ENCODE assay signal across 28 cellular contexts in the genomic region with DNA sequence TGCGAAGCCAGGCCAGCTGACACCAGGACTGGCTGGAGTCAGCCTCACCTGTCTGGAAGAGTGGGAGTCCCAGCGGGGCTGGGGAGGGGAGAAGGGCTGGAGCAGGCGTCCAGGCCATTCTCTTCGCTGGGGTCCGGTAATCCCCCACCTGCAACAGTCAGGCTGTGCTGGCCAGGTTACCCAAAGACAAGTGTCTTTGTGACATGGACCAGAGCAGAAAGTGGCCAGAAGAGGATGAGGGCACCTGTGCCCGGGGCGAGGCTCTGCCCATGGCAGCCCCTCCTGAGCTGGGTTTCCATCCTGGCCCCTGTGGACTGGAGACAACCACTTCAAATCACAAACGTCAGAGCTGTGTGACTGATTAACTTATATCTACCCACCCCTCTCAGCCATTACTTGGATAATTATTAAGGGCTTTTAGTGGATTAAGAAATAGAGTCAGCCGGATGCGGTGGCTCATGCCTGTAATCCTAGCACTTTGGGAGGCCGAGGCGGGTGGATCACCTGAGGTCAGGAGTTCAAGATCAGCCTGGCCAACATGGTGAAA. TPM values are rescaled to one million over a fixed set of nuclear protein-coding genes. Genes with fewer than 3 reads are reported as not detected.
DNase-seq lines count a peak whose midpoint lies in the region; ATAC-seq, FAIRE-seq and TF ChIP-seq lines count a peak whose summit lies in the region.
"Had no signal": no experiment of that assay in that cellular context is flagged by ENCODE, and none has a peak within 500 bp of the region (broad histone marks: within the 10 kb centered on the region; RNA-seq: fewer than 3 reads in every experiment).

No MANE protein-coding gene starts in this region.

- DNase-seq in HepG2 (ENCODE audit: low spot score) = no peak
- DNase-seq in right lobe of liver = no peak
- no peak for DNase-seq in activated B cell treated with CpG ODN at 0.5 μM for 24 hours
- no peak for DNase-seq in upper lobe of right lung
- DNase-seq in superior temporal gyrus (ENCODE audit: extremely low spot score) = no peak
- DNase-seq in NCI-H345 treated with DMSO at 0.1 percent for 48 hours (lab: John Stamatoyannopoulos, UW; ENCODE audit: unreplicated experiment) = no peak
- DNase-seq: activated CD4-positive, alpha-beta T cell treated with anti-CD3 and anti-CD28 coated beads, Interleukin-2, amount 50 U/mL, for 48 hours; activated gamma-delta T cell; activated naive CD8-positive, alpha-beta T cell treated with anti-CD3 and anti-CD28 coated beads, Interleukin-2, amount 50 U/mL, for 24 hours; BE2C; body of pancreas; effector CD4-positive, alpha-beta T cell; HFFc6; left ventricle myocardium superior; MG63; NCI-H446; OCI-M1; SIG-M5; stimulated activated CD8-positive, alpha-beta memory T cell treated with anti-CD3 and anti-CD28 coated beads, Interleukin-4, amount 100 ng/mL, for 48 hours; SW 1271; T1000; trophoblast cell had no signal

- no peak for TF ChIP-seq RAD21 in HepG2 (CRISPR knock-in tag; IDR thresholded peaks at IDR 0.05)

- POLR2A ChIA-PET in HepG2 (lab: Yijun Ruan, JAX) = no interaction called here
- POLR2A ChIA-PET in activated B cell treated with CpG ODN at 0.5 μM for 24 hours (lab: Charles Lee) = no interaction called here

- H3K4me3 ChIP-seq in HepG2 (replicated peaks in 1 of 3; ENCODE audit: insufficient read depth in 1 of 3, low read depth in 2 of 3, low read length in 3 of 3) = no peak overlapping the region
- no peak overlapping the region for H3K4me3 ChIP-seq in right lobe of liver
- no peak overlapping the region for H3K4me3 ChIP-seq in upper lobe of right lung
- H3K4me3 ChIP-seq: body of pancreas, MG63 had no signal

- H3K4me1 Mint-ChIP-seq in activated B cell treated with CpG ODN at 0.5 μM for 24 hours (peaks cover 10% of the 10 kb centered on the region), nephron (peaks cover 11% of the 10 kb centered on the region)

- CTCF ChIA-PET in HepG2 (lab: Yijun Ruan, JAX; ENCODE audit: low intra/inter-chr PET ratio, low total read pairs) = no interaction called here
- CTCF ChIA-PET in activated B cell treated with CpG ODN at 0.5 μM for 24 hours (lab: Charles Lee) = no interaction called here

- TF ChIP-seq CTCF in HepG2 (CRISPR knock-in tag; IDR thresholded peaks at IDR 0.05) (no peak), right lobe of liver (IDR thresholded peaks at IDR 0.05) (no peak), activated B cell treated with CpG ODN at 0.5 μM for 24 hours (IDR thresholded peaks at IDR 0.05) (no peak), nephron (IDR thresholded peaks at IDR 0.05; ENCODE audit: unreplicated experiment in 3 of 3) (no peak), upper lobe of right lung (IDR thresholded peaks at IDR 0.05) (no peak)

- 29% methylated on average over 9 of the region's 12 CpGs for WGBS in HepG2 (ENCODE audit: low lambda C conversion rate)
- 52% methylated on average over 4 of the region's 12 CpGs for WGBS in right lobe of liver (ENCODE audit: insufficient coverage, low coverage, low lambda C conversion rate, missing lambda C conversion rate)

- no peaks in the 10 kb centered on the region for H4K20me1 ChIP-seq in HepG2 (ENCODE audit: insufficient read depth, low read length)

- H3K36me3 Mint-ChIP-seq in activated B cell treated with CpG ODN at 0.5 μM for 24 hours (ENCODE audit: low read depth) (peaks cover 4% of the 10 kb centered on the region), nephron (ENCODE audit: low read depth) (peaks cover 9% of the 10 kb centered on the region)
- H3K36me3 Mint-ChIP-seq: natural killer cell treated with Interleukin-12 subunit alpha and Interleukin-12 subunit beta and Interleukin-15 and Interleukin-18, amount 100 ng/mL, for 72 hours had no signal

- H3K4me2 ChIP-seq in HepG2 (ENCODE audit: low read depth, low read length) = peak overlapping the region; percentile 20; the same call in 1 of the 2 replicates

- ATAC-seq in HepG2 (peak; percentile 17), right lobe of liver (no peak), activated B cell treated with CpG ODN at 0.5 μM for 24 hours (ENCODE audit: low read depth) (no peak), HG02588 (IDR thresholded peaks at IDR 0.05; ENCODE audit: unreplicated experiment) (no peak), upper lobe of right lung (no peak)
- ATAC-seq: activated naive CD8-positive, alpha-beta T cell treated with anti-CD3 and anti-CD28 coated beads, Interleukin-2, amount 50 U/mL, for 24 hours; body of pancreas; natural killer cell treated with Interleukin-12 subunit alpha and Interleukin-12 subunit beta and Interleukin-15 and Interleukin-18, amount 100 ng/mL, for 72 hours had no signal

- H3K27me3 ChIP-seq in HepG2 (ENCODE audit: control insufficient read depth in 1 of 2, insufficient read depth in 2 of 2, low read length in 2 of 2) (no peaks in the 10 kb centered on the region), right lobe of liver (no peaks in the 10 kb centered on the region), upper lobe of right lung (no peaks in the 10 kb centered on the region)
- H3K27me3 ChIP-seq: BE2C, body of pancreas, MG63 had no signal

- intact Hi-C loops in HepG2 (cut with micrococcal nuclease; ENCODE audit: unreplicated experiment) = no loop called here
- intact Hi-C loops in right lobe of liver (cut with DNase I) = no loop called here
- intact Hi-C loops in activated B cell treated with CpG ODN at 0.5 μM for 24 hours (cut with micrococcal nuclease) = loop anchor here (10.0 kb wide), 1 partner anchor 1351 kb away; the partner anchor contains the start of gene ZNF141
- intact Hi-C loops in upper lobe of right lung (cut with DNase I) = no loop called here

- H3K4me3 Mint-ChIP-seq in activated B cell treated with CpG ODN at 0.5 μM for 24 hours (peak overlapping the region; percentile 24), nephron (peak overlapping the region in 2 of 3 experiments; percentile 38 to 56)
- H3K4me3 Mint-ChIP-seq: activated naive CD8-positive, alpha-beta T cell treated with anti-CD3 and anti-CD28 coated beads, Interleukin-2, amount 50 U/mL, for 24 hours; HFFc6; natural killer cell treated with Interleukin-12 subunit alpha and Interleukin-12 subunit beta and Interleukin-15 and Interleukin-18, amount 100 ng/mL, for 72 hours had no signal

- TF ChIP-seq EP300 in HepG2 (IDR thresholded peaks at IDR 0.05; ENCODE audit: low read depth in 2 of 2, low read length in 2 of 2) (no peak), HepG2 (CRISPR knock-in tag; IDR thresholded peaks at IDR 0.05; ENCODE audit: borderline replicate concordance) (no peak)

- in situ Hi-C loops in HepG2 (cut with HindIII; ENCODE audit: extremely low pct_ligation_motif_present, low pct_unique_long_range_greater_than_20kb) = no loop called here

- H3K36me3 ChIP-seq in HepG2 (replicated peaks in 1 of 2; ENCODE audit: control insufficient read depth in 1 of 2, insufficient read depth in 2 of 2, low read length in 2 of 2) = peaks cover 0 to 5% of the 10 kb centered on the region in 2 experiments; a peak in 3 of 5 replicates
- H3K36me3 ChIP-seq in right lobe of liver = no peaks in the 10 kb centered on the region
- peaks cover 7% of the 10 kb centered on the region for H3K36me3 ChIP-seq in upper lobe of right lung

- no TSS peak for BruUV-seq in HepG2 (replicated peaks; lab: Mats Ljungman, UMichigan)

- TF ChIP-seq POLR2A in HepG2 (IDR thresholded peaks at IDR 0.05; ENCODE audit: insufficient read depth in 1 of 2, low read depth in 2 of 2, low read length in 2 of 2) (no peak), right lobe of liver (IDR thresholded peaks at IDR 0.05) (no peak)

- H3K79me2 ChIP-seq in HepG2 (ENCODE audit: insufficient read depth, low read length) = no peaks in the 10 kb centered on the region

- H3K27me3 Mint-ChIP-seq in activated B cell treated with CpG ODN at 0.5 μM for 24 hours (no peaks in the 10 kb centered on the region), nephron (ENCODE audit: low read depth) (peaks cover 12% of the 10 kb centered on the region)
- H3K27me3 Mint-ChIP-seq: natural killer cell treated with Interleukin-12 subunit alpha and Interleukin-12 subunit beta and Interleukin-15 and Interleukin-18, amount 100 ng/mL, for 72 hours had no signal

- H3K9me3 ChIP-seq in HepG2 (ENCODE audit: low read length) (no peaks in the 10 kb centered on the region), right lobe of liver (no peaks in the 10 kb centered on the region), upper lobe of right lung (no peaks in the 10 kb centered on the region)
- H3K9me3 ChIP-seq: A549, BE2C, body of pancreas, Caco-2, MG63 had no signal

- H2AFZ ChIP-seq in HepG2 (ENCODE audit: low read length) = no peak overlapping the region

- H3K27ac ChIP-seq in HepG2 (ENCODE audit: extremely low read length, insufficient read depth, low read length) (no peak overlapping the region), right lobe of liver (no peak overlapping the region), upper lobe of right lung (no peak overlapping the region)
- H3K27ac ChIP-seq: epithelial cell of prostate had no signal

- peaks cover 34% of the 10 kb centered on the region for H3K4me1 ChIP-seq in HepG2 (ENCODE audit: insufficient read depth, low read length)
- H3K4me1 ChIP-seq in right lobe of liver = peaks cover 0 to 18% (median 0%) of the 10 kb centered on the region in 4 donors
- peaks cover 4% of the 10 kb centered on the region for H3K4me1 ChIP-seq in upper lobe of right lung
- H3K4me1 ChIP-seq: BE2C had no signal

- FAIRE-seq in HepG2 (lab: Jason Lieb, UNC) = no peak
- FAIRE-seq: A549 had no signal

- no peak overlapping the region for H3K27ac Mint-ChIP-seq in activated B cell treated with CpG ODN at 0.5 μM for 24 hours
- peak overlapping the region in 2 of 3 experiments; percentile 56 to 59 for H3K27ac Mint-ChIP-seq in nephron
- H3K27ac Mint-ChIP-seq: activated naive CD8-positive, alpha-beta T cell treated with anti-CD3 and anti-CD28 coated beads, Interleukin-2, amount 50 U/mL, for 24 hours; HFFc6; natural killer cell treated with Interleukin-12 subunit alpha and Interleukin-12 subunit beta and Interleukin-15 and Interleukin-18, amount 100 ng/mL, for 72 hours had no signal

- no peaks in the 10 kb centered on the region for H3K9me3 Mint-ChIP-seq in activated B cell treated with CpG ODN at 0.5 μM for 24 hours
- no peaks in the 10 kb centered on the region for H3K9me3 Mint-ChIP-seq in nephron
- H3K9me3 Mint-ChIP-seq: activated naive CD8-positive, alpha-beta T cell treated with anti-CD3 and anti-CD28 coated beads, Interleukin-2, amount 50 U/mL, for 24 hours; HFFc6; natural killer cell treated with Interleukin-12 subunit alpha and Interleukin-12 subunit beta and Interleukin-15 and Interleukin-18, amount 100 ng/mL, for 72 hours had no signal

- 0 out of 2 replicates have a peak overlapping the region, but pooled peaks have one; percentile 5 for H3K9ac ChIP-seq in HepG2 (ENCODE audit: insufficient read depth, low read depth, low read length)

RNA-seq across cellular contexts. Expression of gene FAM53A, which starts 1.6 kb away (rescaled TPM):
- total RNA-seq in HepG2 (2016; rRNA removed; fragmentation: Illumina TruSeq; extraction: Trizol) (0.62 and 1.1 TPM in 2 replicates), right lobe of liver (1 to 10 TPM in 2 of 6 experiments, under 1 TPM in 4; 0.56 to 3.5 (median 0.74) TPM), activated B cell treated with CpG ODN at 0.5 μM for 24 hours (0.81 and 1.2 TPM in 2 replicates), upper lobe of right lung (2.8 TPM)
- 1.9 TPM in 1 of 2 replicates, not detected in the other for total RNA-seq in HepG2 (2016; cell fraction: cytosol; rRNA removed; fragmentation: Illumina TruSeq; extraction: Trizol; ENCODE audit: low read depth)
- total RNA-seq in HepG2 (2016; cell fraction: insoluble cytoplasmic fraction; rRNA removed; fragmentation: Illumina TruSeq; extraction: Trizol) = 0.22 and 0.56 TPM in 2 replicates
- 0.83 and 1.1 TPM in 2 replicates for total RNA-seq in HepG2 (2016; cell fraction: membrane; rRNA removed; fragmentation: Illumina TruSeq; extraction: Trizol)
- total RNA-seq in HepG2 (2016; cell fraction: nucleus; rRNA removed; fragmentation: Illumina TruSeq; extraction: Trizol) = 0.43 and 0.44 TPM in 2 replicates
- 0.46 and 0.48 TPM in 2 replicates for polyA plus RNA-seq in HepG2 (2011; rRNA removed)
- 0.33 and 0.60 TPM in 2 replicates for polyA plus RNA-seq in HepG2 (2011; cell fraction: cytosol; rRNA removed)
- polyA plus RNA-seq in HepG2 (2011; cell fraction: nucleus; rRNA removed) = 0.69 and 0.85 TPM in 2 replicates
- 0.20 and 0.35 TPM in 2 replicates for polyA plus RNA-seq in HepG2 (2012)
- polyA plus RNA-seq in HepG2 (2016; cell fraction: cytosol; fragmentation: Illumina TruSeq; extraction: Trizol; ENCODE audit: low read depth) = 0.21 and 0.32 TPM in 2 replicates
- polyA plus RNA-seq in HepG2 (2016; cell fraction: insoluble cytoplasmic fraction; fragmentation: Illumina TruSeq; extraction: Trizol; ENCODE audit: low read depth) = 0.46 and 0.47 TPM in 2 replicates
- 0.26 and 0.55 TPM in 2 replicates for polyA plus RNA-seq in HepG2 (2016; cell fraction: membrane; fragmentation: Illumina TruSeq; extraction: Trizol; ENCODE audit: low read depth)
- polyA plus RNA-seq in HepG2 (2016; cell fraction: nucleus; fragmentation: Illumina TruSeq; extraction: Trizol; ENCODE audit: insufficient read depth, low read depth) = 0.53 and 0.70 TPM in 2 replicates
- polyA minus RNA-seq in HepG2 (2011; rRNA and poly(A)+ RNA removed; ENCODE audit: low replicate concordance) = 0.62 and 1.6 TPM in 2 replicates
- polyA minus RNA-seq in HepG2 (2011; cell fraction: cytosol; rRNA and poly(A)+ RNA removed) = not detected in 2 replicates
- 0.13 and 0.50 TPM in 2 replicates for polyA minus RNA-seq in HepG2 (2011; cell fraction: nucleus; rRNA and poly(A)+ RNA removed)

RNA-seq across cellular contexts. Expression of gene SLBP, which starts 26.4 kb away (rescaled TPM):
- 104 and 131 TPM in 2 replicates for total RNA-seq in HepG2 (2016; rRNA removed; fragmentation: Illumina TruSeq; extraction: Trizol)
- total RNA-seq in HepG2 (2016; cell fraction: cytosol; rRNA removed; fragmentation: Illumina TruSeq; extraction: Trizol; ENCODE audit: low read depth) = 19.5 and 20.5 TPM in 2 replicates
- total RNA-seq in HepG2 (2016; cell fraction: insoluble cytoplasmic fraction; rRNA removed; fragmentation: Illumina TruSeq; extraction: Trizol) = 103 and 128 TPM in 2 replicates
- total RNA-seq in HepG2 (2016; cell fraction: membrane; rRNA removed; fragmentation: Illumina TruSeq; extraction: Trizol) = 43.3 and 44.2 TPM in 2 replicates
- total RNA-seq in HepG2 (2016; cell fraction: nucleus; rRNA removed; fragmentation: Illumina TruSeq; extraction: Trizol) = 39.3 and 41.5 TPM in 2 replicates
- polyA plus RNA-seq in HepG2 (2011; rRNA removed) = 29.8 and 43.9 TPM in 2 replicates
- polyA plus RNA-seq in HepG2 (2011; cell fraction: cytosol; rRNA removed) = 22.0 and 30.6 TPM in 2 replicates
- polyA plus RNA-seq in HepG2 (2011; cell fraction: nucleus; rRNA removed) = 12.8 and 13.8 TPM in 2 replicates
- polyA plus RNA-seq in HepG2 (2012) = 30.0 and 43.7 TPM in 2 replicates
- polyA plus RNA-seq in HepG2 (2016; cell fraction: cytosol; fragmentation: Illumina TruSeq; extraction: Trizol; ENCODE audit: low read depth) = 10.3 and 11.7 TPM in 2 replicates
- 140 and 142 TPM in 2 replicates for polyA plus RNA-seq in HepG2 (2016; cell fraction: insoluble cytoplasmic fraction; fragmentation: Illumina TruSeq; extraction: Trizol; ENCODE audit: low read depth)
- 24.5 and 24.6 TPM in 2 replicates for polyA plus RNA-seq in HepG2 (2016; cell fraction: membrane; fragmentation: Illumina TruSeq; extraction: Trizol; ENCODE audit: low read depth)
- 69.4 and 73.3 TPM in 2 replicates for polyA plus RNA-seq in HepG2 (2016; cell fraction: nucleus; fragmentation: Illumina TruSeq; extraction: Trizol; ENCODE audit: insufficient read depth, low read depth)
- 12.5 and 24.7 TPM in 2 replicates for polyA minus RNA-seq in HepG2 (2011; rRNA and poly(A)+ RNA removed; ENCODE audit: low replicate concordance)
- polyA minus RNA-seq in HepG2 (2011; cell fraction: cytosol; rRNA and poly(A)+ RNA removed) = 19.7 and 22.7 TPM in 2 replicates
- 10.8 and 13.7 TPM in 2 replicates for polyA minus RNA-seq in HepG2 (2011; cell fraction: nucleus; rRNA and poly(A)+ RNA removed)
- total RNA-seq in right lobe of liver = 10 to 100 TPM; 13.1 to 30.8 (median 14.7) TPM
- total RNA-seq in activated B cell treated with CpG ODN at 0.5 μM for 24 hours = 34.0 and 37.8 TPM in 2 replicates
- 32.8 TPM for total RNA-seq in upper lobe of right lung

RNA-seq across cellular contexts. Expression of gene TMEM129, which starts 35.4 kb away (rescaled TPM):
- total RNA-seq in HepG2 (2016; rRNA removed; fragmentation: Illumina TruSeq; extraction: Trizol) (15.5 and 25.8 TPM in 2 replicates), right lobe of liver (10 to 100 TPM; 13.8 to 51.0 (median 25.4) TPM), activated B cell treated with CpG ODN at 0.5 μM for 24 hours (23.6 and 23.7 TPM in 2 replicates), upper lobe of right lung (33.2 TPM)
- 9.2 and 12.7 TPM in 2 replicates for total RNA-seq in HepG2 (2016; cell fraction: cytosol; rRNA removed; fragmentation: Illumina TruSeq; extraction: Trizol; ENCODE audit: low read depth)
- total RNA-seq in HepG2 (2016; cell fraction: insoluble cytoplasmic fraction; rRNA removed; fragmentation: Illumina TruSeq; extraction: Trizol) = 14.4 and 26.2 TPM in 2 replicates
- total RNA-seq in HepG2 (2016; cell fraction: membrane; rRNA removed; fragmentation: Illumina TruSeq; extraction: Trizol) = 28.5 and 34.5 TPM in 2 replicates
- 20.4 and 23.0 TPM in 2 replicates for total RNA-seq in HepG2 (2016; cell fraction: nucleus; rRNA removed; fragmentation: Illumina TruSeq; extraction: Trizol)
- 19.0 and 36.1 TPM in 2 replicates for polyA plus RNA-seq in HepG2 (2011; rRNA removed)
- 18.9 and 32.3 TPM in 2 replicates for polyA plus RNA-seq in HepG2 (2011; cell fraction: cytosol; rRNA removed)
- 79.1 and 84.6 TPM in 2 replicates for polyA plus RNA-seq in HepG2 (2011; cell fraction: nucleus; rRNA removed)
- 16.1 and 20.7 TPM in 2 replicates for polyA plus RNA-seq in HepG2 (2012)
- polyA plus RNA-seq in HepG2 (2016; cell fraction: cytosol; fragmentation: Illumina TruSeq; extraction: Trizol; ENCODE audit: low read depth) = 9.4 and 10.4 TPM in 2 replicates
- polyA plus RNA-seq in HepG2 (2016; cell fraction: insoluble cytoplasmic fraction; fragmentation: Illumina TruSeq; extraction: Trizol; ENCODE audit: low read depth) = 14.1 and 16.2 TPM in 2 replicates
- 21.6 and 23.3 TPM in 2 replicates for polyA plus RNA-seq in HepG2 (2016; cell fraction: membrane; fragmentation: Illumina TruSeq; extraction: Trizol; ENCODE audit: low read depth)
- polyA plus RNA-seq in HepG2 (2016; cell fraction: nucleus; fragmentation: Illumina TruSeq; extraction: Trizol; ENCODE audit: insufficient read depth, low read depth) = 36.1 and 41.5 TPM in 2 replicates
- 7.1 and 61.3 TPM in 2 replicates for polyA minus RNA-seq in HepG2 (2011; rRNA and poly(A)+ RNA removed; ENCODE audit: low replicate concordance)
- 18.8 and 21.5 TPM in 2 replicates for polyA minus RNA-seq in HepG2 (2011; cell fraction: cytosol; rRNA and poly(A)+ RNA removed)
- 6.4 and 8.5 TPM in 2 replicates for polyA minus RNA-seq in HepG2 (2011; cell fraction: nucleus; rRNA and poly(A)+ RNA removed)

RNA-seq across cellular contexts. Expression of gene TACC3, which starts 35.6 kb away (rescaled TPM):
- total RNA-seq in HepG2 (2016; rRNA removed; fragmentation: Illumina TruSeq; extraction: Trizol) (21.2 and 35.4 TPM in 2 replicates), right lobe of liver (1 to 10 TPM; 2.2 to 5.7 (median 4.8) TPM), activated B cell treated with CpG ODN at 0.5 μM for 24 hours (16.1 and 20.5 TPM in 2 replicates), upper lobe of right lung (13.3 TPM)
- total RNA-seq in HepG2 (2016; cell fraction: cytosol; rRNA removed; fragmentation: Illumina TruSeq; extraction: Trizol; ENCODE audit: low read depth) = 9.8 and 10.0 TPM in 2 replicates
- total RNA-seq in HepG2 (2016; cell fraction: insoluble cytoplasmic fraction; rRNA removed; fragmentation: Illumina TruSeq; extraction: Trizol) = 23.8 and 32.4 TPM in 2 replicates
- total RNA-seq in HepG2 (2016; cell fraction: membrane; rRNA removed; fragmentation: Illumina TruSeq; extraction: Trizol) = 15.9 and 17.1 TPM in 2 replicates
- 24.3 and 29.3 TPM in 2 replicates for total RNA-seq in HepG2 (2016; cell fraction: nucleus; rRNA removed; fragmentation: Illumina TruSeq; extraction: Trizol)
- polyA plus RNA-seq in HepG2 (2011; rRNA removed) = 15.7 and 20.3 TPM in 2 replicates
- polyA plus RNA-seq in HepG2 (2011; cell fraction: cytosol; rRNA removed) = 8.7 and 16.8 TPM in 2 replicates
- polyA plus RNA-seq in HepG2 (2011; cell fraction: nucleus; rRNA removed) = 68.2 and 101 TPM in 2 replicates
- polyA plus RNA-seq in HepG2 (2012) = 16.3 and 27.3 TPM in 2 replicates
- polyA plus RNA-seq in HepG2 (2016; cell fraction: cytosol; fragmentation: Illumina TruSeq; extraction: Trizol; ENCODE audit: low read depth) = 5.5 and 6.4 TPM in 2 replicates
- polyA plus RNA-seq in HepG2 (2016; cell fraction: insoluble cytoplasmic fraction; fragmentation: Illumina TruSeq; extraction: Trizol; ENCODE audit: low read depth) = 59.5 and 79.8 TPM in 2 replicates
- 10.8 and 13.8 TPM in 2 replicates for polyA plus RNA-seq in HepG2 (2016; cell fraction: membrane; fragmentation: Illumina TruSeq; extraction: Trizol; ENCODE audit: low read depth)
- 133 and 138 TPM in 2 replicates for polyA plus RNA-seq in HepG2 (2016; cell fraction: nucleus; fragmentation: Illumina TruSeq; extraction: Trizol; ENCODE audit: insufficient read depth, low read depth)
- 12.7 and 22.2 TPM in 2 replicates for polyA minus RNA-seq in HepG2 (2011; rRNA and poly(A)+ RNA removed; ENCODE audit: low replicate concordance)
- polyA minus RNA-seq in HepG2 (2011; cell fraction: cytosol; rRNA and poly(A)+ RNA removed) = 7.4 and 8.9 TPM in 2 replicates
- polyA minus RNA-seq in HepG2 (2011; cell fraction: nucleus; rRNA and poly(A)+ RNA removed) = 10.9 and 13.8 TPM in 2 replicates
